ENCODE assay signal across 12 cellular contexts in the genomic region with DNA sequence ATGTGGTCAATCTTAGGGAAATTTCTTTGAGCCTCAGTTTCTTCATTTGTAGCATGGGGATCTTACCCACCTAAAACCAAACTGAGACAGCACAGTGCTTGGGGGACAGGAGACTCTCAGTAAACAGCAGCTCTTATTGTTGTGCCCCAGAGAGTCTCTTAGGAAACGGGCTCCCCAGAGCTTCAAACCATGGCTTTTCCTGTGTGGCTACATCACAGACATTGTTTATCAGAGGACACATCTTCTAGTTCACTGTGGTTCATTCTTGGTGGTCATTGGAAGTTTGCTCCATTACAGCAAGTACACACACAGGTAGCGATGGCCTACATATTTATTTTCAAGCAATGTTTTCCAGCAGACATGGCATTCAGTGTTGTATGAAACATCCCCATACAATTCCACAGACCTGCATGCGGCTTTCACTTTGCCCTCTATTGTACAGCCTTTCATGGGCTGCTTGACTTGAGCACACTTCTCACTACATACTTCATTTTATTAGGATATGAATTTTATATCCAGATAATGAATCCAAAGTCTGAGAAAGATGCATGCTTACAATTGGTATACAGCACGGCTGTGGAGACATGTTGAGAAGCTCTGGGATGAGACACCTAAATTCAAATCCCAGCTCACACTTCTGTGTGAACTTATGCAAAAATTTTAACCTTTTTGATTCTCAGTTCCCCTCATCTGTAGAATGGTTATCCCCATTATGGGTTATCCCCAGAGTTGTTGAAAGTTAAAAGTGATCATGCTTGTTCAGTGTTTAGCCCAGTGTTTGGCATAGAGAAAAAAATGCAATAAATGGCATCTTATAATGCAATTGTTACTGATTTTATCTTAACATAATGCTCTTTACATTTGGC.
DNase-seq lines count a peak whose midpoint lies in the region; ATAC-seq, FAIRE-seq and TF ChIP-seq lines count a peak whose summit lies in the region.
"Had no signal": no experiment of that assay in that cellular context is flagged by ENCODE, and none has a peak within 500 bp of the region (broad histone marks: within the 10 kb centered on the region; RNA-seq: fewer than 3 reads in every experiment).

No MANE protein-coding gene starts in this region.

- no peak overlapping the region for H4K91ac ChIP-seq in H1 (replicated peaks; ENCODE audit: insufficient read length, low read length)

- no peak overlapping the region for H2BK120ac ChIP-seq in H1 (replicated peaks; ENCODE audit: low read depth, low read length)

- no peak overlapping the region for H4K8ac ChIP-seq in H1 (ENCODE audit: extremely low read depth, insufficient read depth, low read length)

- H3K36me3 ChIP-seq in H1 (ENCODE audit: control insufficient read depth in 2 of 4, insufficient read depth in 4 of 4, low read length in 3 of 4): no peaks in the 10 kb centered on the region

- POLR2A ChIA-PET in H1 (lab: Charles Lee; ENCODE audit: partially characterized antibody): interaction anchor here (0.9 to 1.1 kb wide), 3 partner anchors 13 to 29 kb away, joined by 3 read pairs; no protein-coding TSS in a partner anchor

- TF ChIP-seq CTCF in GM20000 (IDR thresholded peaks at IDR 0.05; ENCODE audit: extremely low read depth, missing control alignments): no peak
- TF ChIP-seq CTCF in H1 (IDR thresholded peaks at IDR 0.05; ENCODE audit: control extremely low read depth in 1 of 3, insufficient read depth in 1 of 3, low read depth in 1 of 3, low read length in 3 of 3): no peak

- no peak overlapping the region for H3K23ac ChIP-seq in H1 (ENCODE audit: insufficient read length)

- TF ChIP-seq EP300 in H1 (IDR thresholded peaks at IDR 0.05; ENCODE audit: borderline replicate concordance in 1 of 2, low read depth in 2 of 2, low read length in 2 of 2): no peak

- no peaks in the 10 kb centered on the region for H3K23me2 ChIP-seq in H1 (ENCODE audit: low read depth, low read length)

- no peaks in the 10 kb centered on the region for H4K20me1 ChIP-seq in H1 (replicated peaks in 1 of 2; ENCODE audit: control insufficient read depth in 1 of 2, insufficient read depth in 2 of 2, low read length in 2 of 2)

- no peak for FAIRE-seq in H1 (lab: Jason Lieb, UNC)

- no peak overlapping the region for H2BK5ac ChIP-seq in H1 (ENCODE audit: low read depth, low read length)

- no peaks in the 10 kb centered on the region for H3K79me1 ChIP-seq in H1 (ENCODE audit: low read depth, low read length)

- H3K27me3 ChIP-seq in H1 (replicated peaks in 1 of 4; ENCODE audit: control insufficient read depth in 3 of 4, extremely low read depth in 1 of 4, insufficient read depth in 3 of 4, low read length in 3 of 4): no peaks in the 10 kb centered on the region
- H3K27me3 ChIP-seq: foreskin keratinocyte had no signal

- H2BK12ac ChIP-seq in H1 (ENCODE audit: low read depth, low read length): peak overlapping the region; percentile 63; the same call in 1 of the 2 replicates

- no peak overlapping the region; the same call in 1 of the 2 replicates for H3K18ac ChIP-seq in H1 (ENCODE audit: extremely low read depth, low read length)

- DNase-seq in GM20000 (ENCODE audit: low spot score) (peak; percentile 38), H1 (ENCODE audit: low read depth in 1 of 2, low spot score in 2 of 2) (no peak), NCI-H1436 treated with DMSO at 0.1 percent for 48 hours (lab: John Stamatoyannopoulos, UW) (no peak), RPMI8226 (no peak), occipital lobe (lab: John Stamatoyannopoulos, UW) (no peak)
- DNase-seq: foreskin keratinocyte; NCI-H2029 treated with DMSO at 0.1 percent for 48 hours; stimulated activated CD4-positive, alpha-beta T cell treated with anti-CD3 and anti-CD28 coated beads, Interleukin-2, amount 100 ng/mL, for 24 hours; T-helper 9 cell had no signal

- H3K4me3 ChIP-seq in H1 (ENCODE audit: extremely low read depth in 1 of 4, insufficient read depth in 2 of 4, low read depth in 3 of 4, low read length in 4 of 4): no peak overlapping the region

- no peak overlapping the region for H3K14ac ChIP-seq in H1 (ENCODE audit: insufficient read length)

- WGBS in H1 (ENCODE audit: extremely low coverage in 1 of 2, insufficient coverage in 1 of 2, insufficient read length in 1 of 2, insufficient replicate concordance in 2 of 2, low coverage in 1 of 2, low lambda C conversion rate in 2 of 2, missing lambda C conversion rate in 1 of 2), 2 experiments: 87% methylated on average over 4 of the region's 4 CpGs; no CpG with 5 or more reads in 1 of the 2 experiments

- H3K27ac ChIP-seq in H1 (ENCODE audit: low read depth, low read length): no peak overlapping the region
- H3K27ac ChIP-seq: foreskin keratinocyte had no signal

- TF ChIP-seq RAD21 in H1 (IDR thresholded peaks at IDR 0.05 in 1 of 2, conservative IDR thresholded peaks at IDR 0.05 in 1 of 2; ENCODE audit: low read depth in 2 of 2, low read length in 2 of 2): no peak

- H3K9ac ChIP-seq in H1 (replicated peaks in 1 of 4; ENCODE audit: extremely low read depth in 1 of 4, low read depth in 3 of 4, low read length in 3 of 4): no peak overlapping the region

- CTCF ChIA-PET in H1 (lab: Charles Lee; ENCODE audit: partially characterized antibody): interaction anchor here (0.7 kb wide), 1 partner anchor 8 kb away, joined by 3 read pairs; no protein-coding TSS in a partner anchor

- H3K56ac ChIP-seq in H1 (replicated peaks; ENCODE audit: insufficient read length, low read depth, low read length): no peak overlapping the region

- H3K79me2 ChIP-seq in H1 (ENCODE audit: control insufficient read depth in 1 of 2, insufficient read depth in 2 of 2, low read length in 2 of 2): 0 out of 4 replicates have a peak, but pooled peaks cover 0 to 2% of the 10 kb centered on the region in 2 experiments

- H3K9me3 ChIP-seq in H1 (ENCODE audit: insufficient read depth in 2 of 2, low read depth in 1 of 2, low read length in 1 of 2): no peaks in the 10 kb centered on the region

- H2AFZ ChIP-seq in H1 (ENCODE audit: low read length): no peak overlapping the region

- no peak overlapping the region for H2BK20ac ChIP-seq in H1 (ENCODE audit: low read length)

- H2BK15ac ChIP-seq in H1 (ENCODE audit: low read length): no peak overlapping the region

- TF ChIP-seq POLR2A in H1 (IDR thresholded peaks at IDR 0.05; ENCODE audit: control extremely low read depth in 1 of 2, low read depth in 2 of 2, low read length in 2 of 2): no peak

- no peak overlapping the region for H3K4me2 ChIP-seq in H1 (ENCODE audit: insufficient read depth in 1 of 2, low read depth in 2 of 2, low read length in 2 of 2)

- ATAC-seq in GM18502 (IDR thresholded peaks at IDR 0.05; ENCODE audit: poor library complexity, unreplicated experiment) (peak; percentile 52), HG03175 (IDR thresholded peaks at IDR 0.05; ENCODE audit: unreplicated experiment) (peak; percentile 41), esophagus mucosa (no peak)
- ATAC-seq: foreskin keratinocyte had no signal

- H2AK5ac ChIP-seq in H1 (ENCODE audit: low read depth, low read length): no peak overlapping the region

- peaks cover 3 to 8% (median 6%) of the 10 kb centered on the region in 4 experiments; a peak in 6 of 7 replicates for H3K4me1 ChIP-seq in H1 (replicated peaks in 1 of 4; ENCODE audit: control insufficient read depth in 3 of 4, insufficient read depth in 4 of 4, low read length in 3 of 4)
- H3K4me1 ChIP-seq: foreskin keratinocyte had no signal

- no peak overlapping the region for H4K5ac ChIP-seq in H1 (ENCODE audit: insufficient read length, low read depth, low read length)

- H3K4ac ChIP-seq in H1 (replicated peaks; ENCODE audit: insufficient read length, low read depth, low read length): no peak overlapping the region

TF ChIP-seq in H1, 55 proteins besides CTCF, POLR2A, EP300 and RAD21 (continues in another document):
- TF ChIP-seq TAF7 (optimal IDR thresholded peaks at IDR 0.05; ENCODE audit: borderline replicate concordance, low read depth, low read length) (no peak), BACH1 (IDR thresholded peaks at IDR 0.05; ENCODE audit: low read length) (no peak), KDM1A (IDR thresholded peaks at IDR 0.05; ENCODE audit: borderline replicate concordance, low read length) (no peak), CHD2 (IDR thresholded peaks at IDR 0.05; ENCODE audit: low read length) (no peak), FOSL1 (IDR thresholded peaks at IDR 0.05; ENCODE audit: insufficient read depth, low read depth, low read length) (no peak), USF2 (IDR thresholded peaks at IDR 0.05; ENCODE audit: low read length) (no peak)
